ENCODE assay signal across 1 cellular context in genomic region chr16:78490847-78491246, GRCh38.
TF ChIP-seq lines count a peak whose summit lies in the region.

No MANE protein-coding gene starts in this region.

TF ChIP-seq in WTC11, 78 proteins besides CTCF, POLR2A, EP300 and RAD21 (continued from another document):
- TF ChIP-seq MAX (CRISPR knock-in tag; IDR thresholded peaks at IDR 0.05): no peak
- TF ChIP-seq ZBTB21 (CRISPR knock-in tag; IDR thresholded peaks at IDR 0.05; ENCODE audit: borderline replicate concordance): no peak
- TF ChIP-seq FOXJ3 (CRISPR knock-in tag; IDR thresholded peaks at IDR 0.05; ENCODE audit: borderline replicate concordance): no peak
- TF ChIP-seq ZNF416 (CRISPR knock-in tag; IDR thresholded peaks at IDR 0.05): no peak
- no peak for TF ChIP-seq ZNF396 (CRISPR knock-in tag; IDR thresholded peaks at IDR 0.05; ENCODE audit: borderline replicate concordance)
- TF ChIP-seq ELF4 (CRISPR knock-in tag; IDR thresholded peaks at IDR 0.05; ENCODE audit: low read depth): no peak
